Comparison of ENCODE assay signal across 1 cellular context in genomic region chr6:26204332-26205160, GRCh38.
TF ChIP-seq lines count a peak whose summit lies in the region.

No MANE protein-coding gene starts in this region.

TF ChIP-seq in HEK293, 187 proteins besides CTCF, POLR2A, EP300 and RAD21 (continued from another document and continues in another):
- TF ChIP-seq ZNF280D (tag by site-specific recombination; IDR thresholded peaks at IDR 0.05) (no peak), ZNF624 (tag by site-specific recombination; IDR thresholded peaks at IDR 0.05) (no peak), EGR2 (tag by site-specific recombination; IDR thresholded peaks at IDR 0.05; ENCODE audit: low read depth) (0 out of 2 replicates have a peak, but pooled peaks have one; percentile 13), ZNF223 (tag by site-specific recombination; IDR thresholded peaks at IDR 0.05) (no peak), ZNF221 (tag by site-specific recombination; IDR thresholded peaks at IDR 0.05; ENCODE audit: borderline replicate concordance) (no peak), ZNF24 (tag by site-specific recombination; IDR thresholded peaks at IDR 0.05) (no peak; the same call in 1 of the 2 replicates), ZNF174 (tag by site-specific recombination; IDR thresholded peaks at IDR 0.05) (no peak), ZNF133 (tag by site-specific recombination; IDR thresholded peaks at IDR 0.05) (no peak), ZNF580 (tag by site-specific recombination; IDR thresholded peaks at IDR 0.05) (peak; percentile 97), ZNF362 (tag by site-specific recombination; IDR thresholded peaks at IDR 0.05) (peak; percentile 34; the same call in 1 of the 2 replicates), ZNF354C (tag by site-specific recombination; IDR thresholded peaks at IDR 0.05; ENCODE audit: borderline replicate concordance, low read depth) (no peak), YY2 (tag by site-specific recombination; IDR thresholded peaks at IDR 0.05) (no peak), ZSCAN16 (tag by site-specific recombination; IDR thresholded peaks at IDR 0.05) (peak; percentile 41; the same call in 1 of the 2 replicates), ZBTB26 (tag by site-specific recombination; optimal IDR thresholded peaks at IDR 0.05) (peak; percentile 53), HOXA7 (CRISPR knock-in tag; IDR thresholded peaks at IDR 0.05; ENCODE audit: borderline replicate concordance) (no peak), ZNF664 (tag by site-specific recombination; IDR thresholded peaks at IDR 0.05) (peak; percentile 26; the same call in 1 of the 2 replicates), ZNF335 (tag by site-specific recombination; conservative IDR thresholded peaks at IDR 0.05) (peak; percentile 95), ZNF510 (tag by site-specific recombination; IDR thresholded peaks at IDR 0.05; ENCODE audit: insufficient replicate concordance) (peak; percentile 3), WT1 (tag by site-specific recombination; IDR thresholded peaks at IDR 0.05) (peak; percentile 67), ZNF704 (tag by site-specific recombination; IDR thresholded peaks at IDR 0.05) (no peak), ZNF169 (tag by site-specific recombination; IDR thresholded peaks at IDR 0.05) (no peak), ZNF175 (tag by site-specific recombination; IDR thresholded peaks at IDR 0.05) (no peak), ZNF768 (tag by site-specific recombination; IDR thresholded peaks at IDR 0.05) (peak; percentile 63; the same call in 1 of the 2 replicates), PBX3 (CRISPR knock-in tag; IDR thresholded peaks at IDR 0.05) (no peak), PRDM6 (tag by site-specific recombination; IDR thresholded peaks at IDR 0.05) (peak; percentile 68; the same call in 1 of the 2 replicates), ZNF518A (tag by site-specific recombination; conservative IDR thresholded peaks at IDR 0.05; ENCODE audit: low read depth) (peak; percentile 29; the same call in 1 of the 2 replicates), ZNF747 (tag by site-specific recombination; IDR thresholded peaks at IDR 0.05) (no peak), ZNF366 (tag by site-specific recombination; conservative IDR thresholded peaks at IDR 0.05) (peak; percentile 66), ZNF571 (tag by site-specific recombination; IDR thresholded peaks at IDR 0.05) (no peak), ZNF202 (tag by site-specific recombination; IDR thresholded peaks at IDR 0.05; ENCODE audit: borderline replicate concordance) (no peak), ZBTB17 (tag by site-specific recombination; IDR thresholded peaks at IDR 0.05) (peak; percentile 95), ZNF16 (tag by site-specific recombination; IDR thresholded peaks at IDR 0.05; ENCODE audit: low read depth) (no peak), ZNF530 (tag by site-specific recombination; IDR thresholded peaks at IDR 0.05; ENCODE audit: low read depth) (no peak), ZNF433 (tag by site-specific recombination; IDR thresholded peaks at IDR 0.05; ENCODE audit: low read depth) (no peak), GLIS1 (tag by site-specific recombination; IDR thresholded peaks at IDR 0.05) (no peak), ZEB2 (tag by site-specific recombination; IDR thresholded peaks at IDR 0.05) (peak; percentile 83), ZNF645 (tag by site-specific recombination; IDR thresholded peaks at IDR 0.05) (no peak), ZBTB11 (tag by site-specific recombination; conservative IDR thresholded peaks at IDR 0.05; ENCODE audit: low read depth) (no peak; the same call in none of the 2 replicates), IKZF3 (tag by site-specific recombination; IDR thresholded peaks at IDR 0.05) (peak; percentile 83), PRDM1 (tag by site-specific recombination; IDR thresholded peaks at IDR 0.05) (0 out of 2 replicates have a peak, but pooled peaks have one; percentile 13), ZNF114 (tag by site-specific recombination; IDR thresholded peaks at IDR 0.05) (no peak)
